15 cellular contexts compared by ENCODE assay signal in the genomic region with DNA sequence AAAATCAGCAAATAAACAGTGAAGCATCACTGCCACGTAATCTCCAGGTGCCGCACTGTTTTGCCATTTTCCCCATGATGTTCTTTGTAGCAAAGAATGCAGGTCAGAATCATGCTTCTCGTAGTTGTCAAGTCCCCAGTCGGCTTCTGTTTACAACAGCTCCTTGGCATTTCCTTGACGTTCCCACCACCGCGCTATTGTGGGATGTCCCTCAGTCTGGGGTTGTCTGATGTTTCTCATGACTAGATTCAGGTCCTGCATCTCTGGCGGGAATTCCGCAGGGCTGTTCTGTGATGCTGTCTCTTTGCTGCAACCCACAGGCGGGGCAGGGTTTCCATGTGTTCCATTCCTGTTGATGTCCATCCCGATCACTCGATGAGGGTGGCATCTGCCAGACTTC.
"Had no signal": no experiment of that assay in that cellular context is flagged by ENCODE, and none has a peak within 500 bp of the region (broad histone marks: within the 10 kb centered on the region; RNA-seq: fewer than 3 reads in every experiment).

No MANE protein-coding gene starts in this region.

- H3K36me3 ChIP-seq: adrenal gland, neutrophil, tibial nerve, vagina had no signal

- H3K9me3 Mint-ChIP-seq: activated CD4-positive, alpha-beta memory T cell treated with anti-CD3 and anti-CD28 coated beads, Interleukin-2, amount 10 ng/mL, durations not matched to agents 7 days and 5 days; activated naive CD4-positive, alpha-beta T cell treated with anti-CD3 and anti-CD28 coated beads, Interleukin-2, amount 10 ng/mL, durations not matched to agents 7 days and 5 days; activated T-cell treated with anti-CD3 and anti-CD28 coated beads, Interleukin-2, amount 50 U/mL, for 24 hours; dendritic cell treated with granulocyte-macrophage colony-stimulating factor and Interleukin-4, amounts not matched to agents 40 ng/mL and 50 ng/mL, for 4 days; effector memory CD8-positive, alpha-beta T cell; naive thymus-derived CD8-positive, alpha-beta T cell had no signal

- H3K4me3 Mint-ChIP-seq: activated CD4-positive, alpha-beta memory T cell treated with anti-CD3 and anti-CD28 coated beads, Interleukin-2, amount 10 ng/mL, durations not matched to agents 7 days and 5 days; activated naive CD4-positive, alpha-beta T cell treated with anti-CD3 and anti-CD28 coated beads, Interleukin-2, amount 10 ng/mL, durations not matched to agents 7 days and 5 days; activated T-cell treated with anti-CD3 and anti-CD28 coated beads, Interleukin-2, amount 50 U/mL, for 24 hours; dendritic cell treated with granulocyte-macrophage colony-stimulating factor and Interleukin-4, amounts not matched to agents 40 ng/mL and 50 ng/mL, for 4 days; effector memory CD8-positive, alpha-beta T cell; naive thymus-derived CD8-positive, alpha-beta T cell had no signal

- H3K27me3 ChIP-seq: adrenal gland, body of pancreas, foreskin keratinocyte, tibial nerve, vagina had no signal

- H3K27ac Mint-ChIP-seq: activated CD4-positive, alpha-beta memory T cell treated with anti-CD3 and anti-CD28 coated beads, Interleukin-2, amount 10 ng/mL, durations not matched to agents 7 days and 5 days; activated naive CD4-positive, alpha-beta T cell treated with anti-CD3 and anti-CD28 coated beads, Interleukin-2, amount 10 ng/mL, durations not matched to agents 7 days and 5 days; activated T-cell treated with anti-CD3 and anti-CD28 coated beads, Interleukin-2, amount 50 U/mL, for 24 hours; dendritic cell treated with granulocyte-macrophage colony-stimulating factor and Interleukin-4, amounts not matched to agents 40 ng/mL and 50 ng/mL, for 4 days; effector memory CD8-positive, alpha-beta T cell had no signal

- DNase-seq: activated CD4-positive, CD25-positive, alpha-beta regulatory T cell treated with anti-CD3 and anti-CD28 coated beads, Interleukin-2, amount 50 U/mL, for 72 hours; activated naive CD4-positive, alpha-beta T cell treated with anti-CD3 and anti-CD28 coated beads, Interleukin-2, amount 10 ng/mL, durations not matched to agents 7 days and 5 days; activated T-cell treated with anti-CD3 and anti-CD28 coated beads, Interleukin-2, amount 50 U/mL, for 24 hours; foreskin keratinocyte had no signal

- H3K4me3 ChIP-seq: adrenal gland, body of pancreas, lung, mucosa of descending colon, tibial nerve, vagina had no signal

- H3K9me3 ChIP-seq: adrenal gland, body of pancreas, mucosa of descending colon, neutrophil, tibial nerve, vagina had no signal

- H3K4me1 ChIP-seq: adrenal gland, body of pancreas, foreskin keratinocyte, vagina had no signal

- H3K27ac ChIP-seq: adrenal gland, body of pancreas, foreskin keratinocyte, neutrophil, tibial nerve, vagina had no signal

- H3K36me3 Mint-ChIP-seq: activated naive CD4-positive, alpha-beta T cell treated with anti-CD3 and anti-CD28 coated beads, Interleukin-2, amount 10 ng/mL, durations not matched to agents 7 days and 5 days; naive thymus-derived CD8-positive, alpha-beta T cell had no signal
